9 cellular contexts compared by ENCODE assay signal in genomic region chr5:121962943-121963342, GRCh38. TPM values are rescaled to one million over a fixed set of nuclear protein-coding genes. Genes with fewer than 3 reads are reported as not detected.
DNase-seq lines count a peak whose midpoint lies in the region; ATAC-seq, FAIRE-seq and TF ChIP-seq lines count a peak whose summit lies in the region.
"Had no signal": no experiment of that assay in that cellular context is flagged by ENCODE, and none has a peak within 500 bp of the region (broad histone marks: within the 10 kb centered on the region; RNA-seq: fewer than 3 reads in every experiment).

No MANE protein-coding gene starts in this region.

- H3K79me2 ChIP-seq in keratinocyte (ENCODE audit: control insufficient read depth, insufficient read depth, low read length) = peaks cover 59% of the 10 kb centered on the region

- DNase-seq in activated T-cell treated with anti-CD3 and anti-CD28 coated beads, Interleukin-2, amount 50 U/mL, for 4 hours = no peak
- DNase-seq in activated T-cell treated with anti-CD3 and anti-CD28 coated beads, Interleukin-2, amount 50 U/mL, for 1 hour = no peak
- no peak for DNase-seq in activated T-helper 1 cell treated with anti-CD3 and anti-CD28 coated beads, Interleukin-12 subunit alpha, Interleukin-12 subunit beta, Interleukin-2, Interleukin-4 antibody, amounts not matched to agents 30 ng/mL and 10 ng/mL and 1 ng/mL, durations not matched to agents 14 hours and 24 hours and 36 hours (ENCODE audit: low spot score)
- DNase-seq in keratinocyte (ENCODE audit: low read depth, low spot score) (no peak), thoracic aorta (ENCODE audit: low spot score) (no peak), hepatic stellate cell (ENCODE audit: low spot score) (no peak), NCI-H2196 treated with DMSO at 0.1 percent for 48 hours (lab: John Stamatoyannopoulos, UW; ENCODE audit: unreplicated experiment) (no peak)
- DNase-seq: NCI-H1930 had no signal

- peak overlapping the region; percentile 95 for H3K4me3 Mint-ChIP-seq in activated T-cell treated with anti-CD3 and anti-CD28 coated beads, Interleukin-2, amount 50 U/mL, for 4 hours
- peak overlapping the region; percentile 97 for H3K4me3 Mint-ChIP-seq in activated T-helper 1 cell treated with anti-CD3 and anti-CD28 coated beads, Interleukin-12 subunit alpha, Interleukin-12 subunit beta, Interleukin-2, Interleukin-4 antibody, amounts not matched to agents 30 ng/mL and 10 ng/mL and 1 ng/mL, durations not matched to agents 14 hours and 24 hours and 36 hours

- no peaks in the 10 kb centered on the region for H3K9me3 ChIP-seq in keratinocyte (ENCODE audit: control insufficient read depth, low read depth, low read length)
- no peaks in the 10 kb centered on the region for H3K9me3 ChIP-seq in thoracic aorta

- no peaks in the 10 kb centered on the region for H3K9me1 ChIP-seq in keratinocyte (ENCODE audit: control insufficient read depth, extremely low read depth, insufficient read depth, low read length)

- peak overlapping the region; percentile 97 for H3K9ac ChIP-seq in keratinocyte (ENCODE audit: control insufficient read depth, extremely low read depth, insufficient read depth, low read length)

- TF ChIP-seq CTCF in keratinocyte (optimal IDR thresholded peaks at IDR 0.05 in 1 of 3, IDR thresholded peaks at IDR 0.05 in 1 of 3, conservative IDR thresholded peaks at IDR 0.05 in 1 of 3; ENCODE audit: extremely low read depth in 1 of 3, insufficient read depth in 2 of 3, low read length in 3 of 3) = no peak
- no peak for TF ChIP-seq CTCF in thoracic aorta (IDR thresholded peaks at IDR 0.05)

- peak overlapping the region; percentile 77 for H3K4me2 ChIP-seq in keratinocyte (ENCODE audit: control insufficient read depth, extremely low read depth, insufficient read depth, low read depth, low read length)

- no peak for FAIRE-seq in keratinocyte (lab: Jason Lieb, UNC)

- intact Hi-C loops in activated T-helper 1 cell treated with anti-CD3 and anti-CD28 coated beads, Interleukin-12 subunit alpha, Interleukin-12 subunit beta, Interleukin-2, Interleukin-4 antibody, amounts not matched to agents 30 ng/mL and 10 ng/mL and 1 ng/mL, durations not matched to agents 14 hours and 24 hours and 36 hours (cut with micrococcal nuclease) = loop anchor here (1.0 to 5.0 kb wide), 5 partner anchors 12 to 1474 kb away; no protein-coding TSS in a partner anchor

- peak overlapping the region; percentile 95 for H3K27ac Mint-ChIP-seq in activated T-helper 1 cell treated with anti-CD3 and anti-CD28 coated beads, Interleukin-12 subunit alpha, Interleukin-12 subunit beta, Interleukin-2, Interleukin-4 antibody, amounts not matched to agents 30 ng/mL and 10 ng/mL and 1 ng/mL, durations not matched to agents 14 hours and 24 hours and 36 hours

- peaks cover 15% of the 10 kb centered on the region for H3K36me3 Mint-ChIP-seq in activated T-cell treated with anti-CD3 and anti-CD28 coated beads, Interleukin-2, amount 50 U/mL, for 4 hours (ENCODE audit: insufficient read depth)
- peaks cover 13% of the 10 kb centered on the region for H3K36me3 Mint-ChIP-seq in activated T-helper 1 cell treated with anti-CD3 and anti-CD28 coated beads, Interleukin-12 subunit alpha, Interleukin-12 subunit beta, Interleukin-2, Interleukin-4 antibody, amounts not matched to agents 30 ng/mL and 10 ng/mL and 1 ng/mL, durations not matched to agents 14 hours and 24 hours and 36 hours (ENCODE audit: low read depth)

- H3K27me3 Mint-ChIP-seq in activated T-cell treated with anti-CD3 and anti-CD28 coated beads, Interleukin-2, amount 50 U/mL, for 4 hours (ENCODE audit: low read depth) = peaks cover 8% of the 10 kb centered on the region
- peaks cover 4% of the 10 kb centered on the region for H3K27me3 Mint-ChIP-seq in activated T-helper 1 cell treated with anti-CD3 and anti-CD28 coated beads, Interleukin-12 subunit alpha, Interleukin-12 subunit beta, Interleukin-2, Interleukin-4 antibody, amounts not matched to agents 30 ng/mL and 10 ng/mL and 1 ng/mL, durations not matched to agents 14 hours and 24 hours and 36 hours (ENCODE audit: insufficient read depth)

- H2AFZ ChIP-seq in keratinocyte (ENCODE audit: control insufficient read depth, low read length) = no peak overlapping the region

- no peak for ATAC-seq in activated T-cell treated with anti-CD3 and anti-CD28 coated beads, Interleukin-2, amount 50 U/mL, for 4 hours
- no peak for ATAC-seq in thoracic aorta (ENCODE audit: insufficient number of reproducible peaks, low FRiP score, low read depth)
- ATAC-seq in GM18858 (IDR thresholded peaks at IDR 0.05; ENCODE audit: unreplicated experiment) = no peak

- H3K27me3 ChIP-seq in keratinocyte (ENCODE audit: control insufficient read depth, extremely low read depth, insufficient read depth, low read length) (no peaks in the 10 kb centered on the region), thoracic aorta (replicated peaks; ENCODE audit: insufficient read depth) (no peaks in the 10 kb centered on the region)

- no peaks in the 10 kb centered on the region for H3K9me3 Mint-ChIP-seq in activated T-cell treated with anti-CD3 and anti-CD28 coated beads, Interleukin-2, amount 50 U/mL, for 4 hours
- peaks cover 4% of the 10 kb centered on the region for H3K9me3 Mint-ChIP-seq in activated T-helper 1 cell treated with anti-CD3 and anti-CD28 coated beads, Interleukin-12 subunit alpha, Interleukin-12 subunit beta, Interleukin-2, Interleukin-4 antibody, amounts not matched to agents 30 ng/mL and 10 ng/mL and 1 ng/mL, durations not matched to agents 14 hours and 24 hours and 36 hours

- dilution Hi-C loops in keratinocyte (cut with MboI; ENCODE audit: extremely low pct_ligation_motif_present, low sequenced_read_pairs) = no loop called here

- H4K20me1 ChIP-seq in keratinocyte (ENCODE audit: control insufficient read depth, extremely low read depth, insufficient read depth, low read length) = no peaks in the 10 kb centered on the region

- peaks cover 45% of the 10 kb centered on the region for H3K4me1 Mint-ChIP-seq in activated T-cell treated with anti-CD3 and anti-CD28 coated beads, Interleukin-2, amount 50 U/mL, for 4 hours (ENCODE audit: low read depth)
- peaks cover 21% of the 10 kb centered on the region for H3K4me1 Mint-ChIP-seq in activated T-helper 1 cell treated with anti-CD3 and anti-CD28 coated beads, Interleukin-12 subunit alpha, Interleukin-12 subunit beta, Interleukin-2, Interleukin-4 antibody, amounts not matched to agents 30 ng/mL and 10 ng/mL and 1 ng/mL, durations not matched to agents 14 hours and 24 hours and 36 hours (ENCODE audit: low read depth)

- H3K36me3 ChIP-seq in keratinocyte (ENCODE audit: control insufficient read depth in 2 of 2, extremely low read depth in 1 of 2, insufficient read depth in 2 of 2, low read length in 2 of 2) (no peaks in the 10 kb centered on the region), thoracic aorta (no peaks in the 10 kb centered on the region)

- peaks cover 8% of the 10 kb centered on the region for H3K4me1 ChIP-seq in keratinocyte (ENCODE audit: control insufficient read depth, extremely low read depth, insufficient read depth, low read length)
- peaks cover 11 to 23% of the 10 kb centered on the region in 2 donors for H3K4me1 ChIP-seq in thoracic aorta (ENCODE audit: control insufficient read depth in 1 of 2, low read depth in 2 of 2)

- peak overlapping the region; percentile 82 to 98 (median 91) for H3K4me3 ChIP-seq in keratinocyte (ENCODE audit: control insufficient read depth in 2 of 3, extremely low read depth in 1 of 3, insufficient read depth in 2 of 3, low read depth in 1 of 3, low read length in 3 of 3)
- peak overlapping the region; percentile 80 for H3K4me3 ChIP-seq in thoracic aorta

- H3K27ac ChIP-seq in keratinocyte (ENCODE audit: control insufficient read depth, insufficient read depth, low read length) = peak overlapping the region; percentile 94
- H3K27ac ChIP-seq in thoracic aorta = no peak overlapping the region

RNA-seq across cellular contexts. Expression of gene SRFBP1, which starts 1.2 kb away (rescaled TPM):
- total RNA-seq in activated T-cell treated with anti-CD3 and anti-CD28 coated beads, Interleukin-2, amount 50 U/mL, for 4 hours = 10 to 100 TPM; 24.5 to 27.7 (median 26.5) TPM
- 17.7 and 18.9 TPM in 2 replicates for total RNA-seq in activated T-helper 1 cell treated with anti-CD3 and anti-CD28 coated beads, Interleukin-12 subunit alpha, Interleukin-12 subunit beta, Interleukin-2, Interleukin-4 antibody, amounts not matched to agents 30 ng/mL and 10 ng/mL and 1 ng/mL, durations not matched to agents 14 hours and 24 hours and 36 hours
- polyA plus RNA-seq in keratinocyte = 5.0 to 8.8 TPM (median 7.6 TPM) in 3 replicates
- polyA plus RNA-seq in keratinocyte (2011; ENCODE audit: low read depth) = 7.6 TPM
- 4.1 and 6.5 TPM in 2 replicates for polyA plus RNA-seq in keratinocyte (2011; cell fraction: cytosol; rRNA removed)
- 5.7 and 8.3 TPM in 2 replicates for polyA plus RNA-seq in keratinocyte (2011; cell fraction: nucleus; rRNA removed)
- 5.7 and 8.7 TPM in 2 replicates for polyA plus RNA-seq in keratinocyte (2012; ENCODE audit: low replicate concordance)
- polyA minus RNA-seq in keratinocyte = 1.4 to 5.8 TPM (median 2.7 TPM) in 3 replicates
- polyA minus RNA-seq in keratinocyte (2011; cell fraction: cytosol; rRNA and poly(A)+ RNA removed) = 7.7 TPM
- 7.8 and 11.7 TPM in 2 replicates for polyA minus RNA-seq in keratinocyte (2011; cell fraction: nucleus; rRNA and poly(A)+ RNA removed)
- total RNA-seq in thoracic aorta = 10 to 100 TPM in 1 of 2 donors, 1 to 10 TPM in 1; 8.0 to 22.9 TPM
